Comparison of ENCODE assay signal across 12 cellular contexts in genomic region chr13:33721719-33722118, GRCh38.
A peak's percentile ranks its signal among the peaks of the same experiment; 100 is the strongest.
DNase-seq lines count a peak whose midpoint lies in the region; ATAC-seq and TF ChIP-seq lines count a peak whose summit lies in the region.
"Had no signal": no experiment of that assay in that cellular context is flagged by ENCODE, and none has a peak within 500 bp of the region (broad histone marks: within the 10 kb centered on the region; RNA-seq: fewer than 3 reads in every experiment).

No MANE protein-coding gene starts in this region.

- peaks cover 22% of the 10 kb centered on the region for H3K4me1 ChIP-seq in rectal smooth muscle tissue (ENCODE audit: control insufficient read depth, insufficient read depth, low read length)

- H3K4me3 ChIP-seq in fibroblast of villous mesenchyme (ENCODE audit: low read depth, low read length) (no peak overlapping the region), rectal smooth muscle tissue (ENCODE audit: low read length) (no peak overlapping the region)
- H3K4me3 ChIP-seq: psoas muscle had no signal

- H3K27ac ChIP-seq in VCaP: peak overlapping the region; percentile 48
- peak overlapping the region; percentile 31 for H3K27ac ChIP-seq in rectal smooth muscle tissue (ENCODE audit: low read depth, low read length)

- no peaks in the 10 kb centered on the region for H3K27me3 ChIP-seq in rectal smooth muscle tissue (ENCODE audit: control insufficient read depth, insufficient read depth, low read length)

- no peaks in the 10 kb centered on the region for H3K36me3 ChIP-seq in rectal smooth muscle tissue (ENCODE audit: control insufficient read depth, insufficient read depth, low read length)

- no peak for ATAC-seq in GM19452 (IDR thresholded peaks at IDR 0.05; ENCODE audit: unreplicated experiment)

- no peak for TF ChIP-seq CTCF in VCaP (conservative IDR thresholded peaks at IDR 0.05)
- no peak for TF ChIP-seq CTCF in fibroblast of villous mesenchyme (IDR thresholded peaks at IDR 0.05; ENCODE audit: insufficient read depth, low read depth, low read length)

- DNase-seq in ELR (ENCODE audit: low read depth) (peak; percentile 60), fibroblast of villous mesenchyme (ENCODE audit: low read depth) (peak; percentile 73), hypothalamus (lab: John Stamatoyannopoulos, UW) (no peak), cerebellar cortex (ENCODE audit: low spot score) (no peak), middle frontal gyrus (ENCODE audit: extremely low spot score, low spot score) (no peak)
- DNase-seq: amniotic stem cell, Calu3, NCI-H524, psoas muscle had no signal

- H3K9ac ChIP-seq in rectal smooth muscle tissue (ENCODE audit: low read length): no peak overlapping the region

Comparison
In these comparisons a context has a peak if more than half of its experiments do, and no peak if none do; other contexts are left out.
1. DNase-seq: peak in ELR (single experiment) and fibroblast of villous mesenchyme (single experiment); none in hypothalamus (0 of 51), cerebellar cortex (single experiment) and middle frontal gyrus (single experiment).